9 cellular contexts compared by ENCODE assay signal in the genomic region with DNA sequence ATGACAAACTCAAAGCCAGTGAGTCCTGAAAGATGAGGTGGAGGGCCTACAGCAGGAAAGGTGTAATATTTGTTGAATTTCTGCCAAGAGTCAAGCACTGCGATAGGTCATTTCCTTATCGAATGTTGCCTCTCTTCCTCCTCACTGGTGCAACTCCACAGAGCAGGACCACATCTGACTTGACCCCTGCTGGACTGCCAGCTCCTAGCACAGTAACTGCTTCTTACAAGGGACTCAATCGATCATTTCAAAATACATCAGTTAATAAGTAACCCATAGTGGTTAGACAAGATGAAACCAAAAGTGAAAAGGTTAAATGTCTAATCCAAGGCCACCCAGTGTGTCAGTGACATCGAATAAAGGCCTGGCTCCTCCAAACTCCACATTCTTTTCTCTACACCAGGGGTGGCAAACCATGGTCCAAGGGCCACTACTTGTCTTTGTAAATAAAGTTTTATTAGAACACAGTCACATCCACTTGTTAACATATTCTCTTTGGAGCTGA.
DNase-seq lines count a peak whose midpoint lies in the region; ATAC-seq and TF ChIP-seq lines count a peak whose summit lies in the region.
"Had no signal": no experiment of that assay in that cellular context is flagged by ENCODE, and none has a peak within 500 bp of the region (broad histone marks: within the 10 kb centered on the region; RNA-seq: fewer than 3 reads in every experiment).

No MANE protein-coding gene starts in this region.

- in situ Hi-C loops in IMR-90 (cut with MboI; ENCODE audit: low sequenced_read_pairs): no loop called here

- peak overlapping the region; percentile 85 to 96 for H4K8ac ChIP-seq in IMR-90 (ENCODE audit: low read depth in 2 of 2, low read length in 2 of 2)

- BruUV-seq in IMR-90 (replicated peaks; lab: Mats Ljungman, UMichigan) (no TSS peak), OCI-LY7 (replicated peaks; lab: Mats Ljungman, UMichigan) (no TSS peak)

- peaks cover 17% of the 10 kb centered on the region for H3K9me1 ChIP-seq in IMR-90 (ENCODE audit: insufficient read depth, low read length)

- TF ChIP-seq CTCF in IMR-90 (conservative IDR thresholded peaks at IDR 0.05; ENCODE audit: low read depth, low read length): 0 out of 2 replicates have a peak, but pooled peaks have one; percentile 10
- TF ChIP-seq CTCF in OCI-LY7 (conservative IDR thresholded peaks at IDR 0.05; ENCODE audit: low read length): no peak
- no peak for TF ChIP-seq CTCF in dorsolateral prefrontal cortex (IDR thresholded peaks at IDR 0.05 in 54 of 56, conservative IDR thresholded peaks at IDR 0.05 in 2 of 56; ENCODE audit: low read depth in 1 of 56, partially characterized antibody in 56 of 56)

- H3K4me1 ChIP-seq in IMR-90 (ENCODE audit: control insufficient read depth, insufficient read depth, low read length) (peaks cover 11% of the 10 kb centered on the region), OCI-LY7 (ENCODE audit: insufficient read depth, low read length, poor library complexity, severe bottlenecking) (no peaks in the 10 kb centered on the region)

- peak; percentile 24 for DNase-seq in IMR-90
- DNase-seq in renal cortical epithelial cell (ENCODE audit: low read depth): peak; percentile 88
- DNase-seq in DMS153 treated with DMSO at 0.1 percent for 48 hours (lab: John Stamatoyannopoulos, UW; ENCODE audit: unreplicated experiment): no peak
- DNase-seq in OCI-LY7 (ENCODE audit: low spot score): no peak
- no peak for DNase-seq in dorsolateral prefrontal cortex
- DNase-seq in cerebellar cortex (ENCODE audit: low spot score): no peak
- DNase-seq: activated T-cell treated with anti-CD3 and anti-CD28 coated beads, Interleukin-2, amount 50 U/mL, for 1 hour had no signal

- TF ChIP-seq POLR2A in IMR-90 (IDR thresholded peaks at IDR 0.05; ENCODE audit: low read depth, low read length): no peak

- peak overlapping the region; percentile 89 for H3K14ac ChIP-seq in IMR-90 (replicated peaks; ENCODE audit: low read depth, low read length)

- H3K9ac ChIP-seq in IMR-90 (ENCODE audit: low read depth, low read length): peak overlapping the region; percentile 47; the same call in 1 of the 2 replicates

- H3K4me2 ChIP-seq in IMR-90 (ENCODE audit: low read depth, low read length) (no peak overlapping the region), OCI-LY7 (ENCODE audit: low read length) (no peak overlapping the region)

- H2AK9ac ChIP-seq in IMR-90 (replicated peaks; ENCODE audit: low read depth, low read length, poor library complexity): no peak overlapping the region

- CTCF ChIA-PET in IMR-90 (lab: Yijun Ruan, JAX) (no interaction called here), OCI-LY7 (lab: Charles Lee; ENCODE audit: unreplicated experiment) (no interaction called here)

- TF ChIP-seq RAD21 in IMR-90 (IDR thresholded peaks at IDR 0.05; ENCODE audit: low read length): no peak; the same call in 1 of the 2 replicates

- WGBS in IMR-90 (ENCODE audit: extremely low coverage in 2 of 2, insufficient read length in 1 of 2), 2 experiments: no CpG with 5 or more reads among the region's 4 CpGs

- peak overlapping the region; percentile 96 for H3K18ac ChIP-seq in IMR-90 (ENCODE audit: low read depth, low read length)

- H2BK20ac ChIP-seq in IMR-90 (ENCODE audit: low read depth, low read length): peak overlapping the region; percentile 99

- H2BK120ac ChIP-seq in IMR-90 (ENCODE audit: low read depth, low read length): peak overlapping the region; percentile 99

- H2AFZ ChIP-seq in IMR-90 (replicated peaks; ENCODE audit: low read length, poor library complexity) (no peak overlapping the region), OCI-LY7 (ENCODE audit: low read length) (no peak overlapping the region)

- peak overlapping the region; percentile 85 for H2BK5ac ChIP-seq in IMR-90 (ENCODE audit: low read depth, low read length, poor library complexity, severe bottlenecking)

- H3K23ac ChIP-seq in IMR-90 (ENCODE audit: low read depth, low read length): peak overlapping the region; percentile 33

- H3K9me3 ChIP-seq in IMR-90 (ENCODE audit: control insufficient read depth, insufficient read depth, low read length): no peaks in the 10 kb centered on the region
- no peaks in the 10 kb centered on the region for H3K9me3 ChIP-seq in OCI-LY7 (ENCODE audit: low read length)

- dilution Hi-C loops in IMR-90 (cut with HindIII; ENCODE audit: low sequenced_read_pairs, unreplicated experiment): no loop called here

- H3K9me2 ChIP-seq in OCI-LY7 (ENCODE audit: insufficient read depth, low read length): no peaks in the 10 kb centered on the region

- peak overlapping the region; percentile 98 for H3K27ac ChIP-seq in IMR-90 (ENCODE audit: insufficient read depth, low read length)
- H3K27ac ChIP-seq in OCI-LY7 (ENCODE audit: low read depth, low read length, poor library complexity, severe bottlenecking): no peak overlapping the region
- H3K27ac ChIP-seq in dorsolateral prefrontal cortex: no peak overlapping the region

- H3K36me3 ChIP-seq in IMR-90 (ENCODE audit: control insufficient read depth, insufficient read depth, low read length): no peaks in the 10 kb centered on the region
- H3K36me3 ChIP-seq in OCI-LY7 (ENCODE audit: insufficient read depth, low read length): no peaks in the 10 kb centered on the region

- H2BK15ac ChIP-seq in IMR-90 (ENCODE audit: low read depth, low read length): peak overlapping the region; percentile 79

- POLR2A ChIA-PET in IMR-90 (lab: Charles Lee; ENCODE audit: unreplicated experiment) (no interaction called here), OCI-LY7 (lab: Charles Lee) (no interaction called here)

- H3K4ac ChIP-seq in IMR-90 (ENCODE audit: low read depth, low read length): peak overlapping the region; percentile 93

- H3K4me3 ChIP-seq in IMR-90 (ENCODE audit: insufficient read depth, low read depth, low read length): no peak overlapping the region
- no peak overlapping the region for H3K4me3 ChIP-seq in OCI-LY7 (ENCODE audit: low read depth, low read length, poor library complexity, severe bottlenecking)
- no peak overlapping the region for H3K4me3 ChIP-seq in dorsolateral prefrontal cortex

- H3K79me1 ChIP-seq in IMR-90 (ENCODE audit: low read depth in 1 of 2, low read length in 2 of 2): no peaks in the 10 kb centered on the region

- peak overlapping the region; percentile 99 for H4K91ac ChIP-seq in IMR-90 (ENCODE audit: insufficient read depth, low read depth, low read length)

- peak overlapping the region; percentile 98 for H4K5ac ChIP-seq in IMR-90 (ENCODE audit: low read depth, low read length)

- intact Hi-C loops in IMR-90 (cut with micrococcal nuclease) (no loop called here), OCI-LY7 (cut with micrococcal nuclease; ENCODE audit: unreplicated experiment) (no loop called here), dorsolateral prefrontal cortex (cut with DNase I) (no loop called here)

- ATAC-seq in GM18909 (IDR thresholded peaks at IDR 0.05; ENCODE audit: poor library complexity, unreplicated experiment) (peak; percentile 96), HG02678 (IDR thresholded peaks at IDR 0.05; ENCODE audit: unreplicated experiment) (peak; percentile 96), IMR-90 (ENCODE audit: low read depth) (peak; percentile 3; the same call in 1 of the 2 replicates)

- H3K56ac ChIP-seq in IMR-90 (ENCODE audit: extremely low read depth, insufficient read depth, low read length): peak overlapping the region; percentile 84

- H4K20me1 ChIP-seq in IMR-90 (ENCODE audit: insufficient read depth, low read length): no peaks in the 10 kb centered on the region
- no peaks in the 10 kb centered on the region for H4K20me1 ChIP-seq in OCI-LY7 (ENCODE audit: insufficient read depth, low read length)

- H3K79me2 ChIP-seq in OCI-LY7 (ENCODE audit: insufficient read depth, low read depth, low read length): no peaks in the 10 kb centered on the region

- H3K27me3 ChIP-seq in IMR-90 (ENCODE audit: control insufficient read depth, insufficient read depth, low read length) (no peaks in the 10 kb centered on the region), dorsolateral prefrontal cortex (no peaks in the 10 kb centered on the region)

- H2AK5ac ChIP-seq in IMR-90 (ENCODE audit: low read depth, low read length): peak overlapping the region; percentile 95

TF ChIP-seq in IMR-90, 13 proteins besides CTCF, POLR2A, EP300 and RAD21:
- TF ChIP-seq MAFK (IDR thresholded peaks at IDR 0.05; ENCODE audit: low read depth, low read length): no peak
- TF ChIP-seq, protein P1, sequence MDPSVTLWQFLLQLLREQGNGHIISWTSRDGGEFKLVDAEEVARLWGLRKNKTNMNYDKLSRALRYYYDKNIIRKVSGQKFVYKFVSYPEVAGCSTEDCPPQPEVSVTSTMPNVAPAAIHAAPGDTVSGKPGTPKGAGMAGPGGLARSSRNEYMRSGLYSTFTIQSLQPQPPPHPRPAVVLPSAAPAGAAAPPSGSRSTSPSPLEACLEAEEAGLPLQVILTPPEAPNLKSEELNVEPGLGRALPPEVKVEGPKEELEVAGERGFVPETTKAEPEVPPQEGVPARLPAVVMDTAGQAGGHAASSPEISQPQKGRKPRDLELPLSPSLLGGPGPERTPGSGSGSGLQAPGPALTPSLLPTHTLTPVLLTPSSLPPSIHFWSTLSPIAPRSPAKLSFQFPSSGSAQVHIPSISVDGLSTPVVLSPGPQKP (IDR thresholded peaks at IDR 0.05; ENCODE audit: borderline replicate concordance, low read depth, low read length): no peak
TF ChIP-seq in IMR-90: peak in this region for 0.

Comparison
In these comparisons a context has a peak if more than half of its experiments do, and no peak if none do; other contexts are left out.
1. ATAC-seq: peak in every context shown above with its lines; median percentile 96 in GM18909; 96 in HG02678; 3 in IMR-90.
2. DNase-seq: peak in IMR-90 (single experiment) and renal cortical epithelial cell (single experiment); none in DMS153 treated with DMSO at 0.1 percent for 48 hours (single experiment), OCI-LY7 (single experiment), dorsolateral prefrontal cortex (0 of 10) and cerebellar cortex (single experiment).